17 cellular contexts compared by ENCODE assay signal in genomic region chr5:418681-419121, GRCh38. TPM values are rescaled to one million over a fixed set of nuclear protein-coding genes. Genes with fewer than 3 reads are reported as not detected.
A peak's percentile ranks its signal among the peaks of the same experiment; 100 is the strongest.
DNase-seq lines count a peak whose midpoint lies in the region; ATAC-seq and TF ChIP-seq lines count a peak whose summit lies in the region.
"Had no signal": no experiment of that assay in that cellular context is flagged by ENCODE, and none has a peak within 500 bp of the region (broad histone marks: within the 10 kb centered on the region; RNA-seq: fewer than 3 reads in every experiment).

No MANE protein-coding gene starts in this region.

- intact Hi-C loops in sigmoid colon (cut with DNase I), result no loop called here

- no peak for TF ChIP-seq EP300 in sigmoid colon (IDR thresholded peaks at IDR 0.05)

- H3K36me3 Mint-ChIP-seq in glutamatergic neuron (ENCODE audit: unreplicated experiment), result no peaks in the 10 kb centered on the region
- H3K36me3 Mint-ChIP-seq: T-cell had no signal

- DNase-seq in NCI-H2029 (lab: John Stamatoyannopoulos, UW) (peak; percentile 45), NCI-H2029 treated with DMSO at 0.1 percent for 48 hours (lab: John Stamatoyannopoulos, UW) (no peak), NCI-H1092 (lab: John Stamatoyannopoulos, UW) (peak; percentile 54), amniotic epithelial cell (ENCODE audit: low read depth) (peak; percentile 80), sigmoid colon (peak; percentile 62), glutamatergic neuron (no peak)
- DNase-seq: 8988T; activated CD4-positive, alpha-beta T cell treated with anti-CD3 and anti-CD28 coated beads, Interleukin-2, amount 50 U/mL, for 48 hours; activated naive CD4-positive, alpha-beta T cell; central memory CD4-positive, alpha-beta T cell; DND-41; NCI-H1436 treated with DMSO at 0.1 percent for 48 hours; T-cell; transverse colon had no signal

- WGBS in sigmoid colon, 2 donors, result 91% methylated on average over 10 of the region's 10 CpGs

- H3K27ac ChIP-seq in sigmoid colon, result no peak overlapping the region
- H3K27ac ChIP-seq: ovary, transverse colon had no signal

- TF ChIP-seq CTCF in sigmoid colon (IDR thresholded peaks at IDR 0.05), result no peak
- TF ChIP-seq CTCF in glutamatergic neuron (IDR thresholded peaks at IDR 0.05; ENCODE audit: partially characterized antibody, unreplicated experiment), result no peak

- peaks cover 8% of the 10 kb centered on the region for H3K27me3 Mint-ChIP-seq in glutamatergic neuron (ENCODE audit: unreplicated experiment)

- no peak overlapping the region for H3K27ac Mint-ChIP-seq in glutamatergic neuron (ENCODE audit: unreplicated experiment)
- H3K27ac Mint-ChIP-seq: T-cell had no signal

- peaks cover 9% of the 10 kb centered on the region for H3K4me1 Mint-ChIP-seq in glutamatergic neuron (ENCODE audit: low read depth, unreplicated experiment)
- H3K4me1 Mint-ChIP-seq: T-cell had no signal

- no peak for TF ChIP-seq POLR2A in sigmoid colon (IDR thresholded peaks at IDR 0.05)

- H3K4me3 ChIP-seq in sigmoid colon, result no peak overlapping the region
- H3K4me3 ChIP-seq: ovary, transverse colon had no signal

- peaks cover 8% of the 10 kb centered on the region for H3K9me3 Mint-ChIP-seq in glutamatergic neuron (ENCODE audit: unreplicated experiment)
- H3K9me3 Mint-ChIP-seq: T-cell had no signal

- H3K9me3 ChIP-seq in sigmoid colon, result no peaks in the 10 kb centered on the region
- H3K9me3 ChIP-seq: ovary, transverse colon had no signal

- peaks cover 0 to 4% (median 0%) of the 10 kb centered on the region in 3 donors for H3K27me3 ChIP-seq in sigmoid colon
- H3K27me3 ChIP-seq: ovary, transverse colon had no signal

- peaks cover 0 to 13% (median 0%) of the 10 kb centered on the region in 4 donors for H3K4me1 ChIP-seq in sigmoid colon

- H3K4me3 Mint-ChIP-seq in glutamatergic neuron (ENCODE audit: unreplicated experiment), result no peak overlapping the region
- H3K4me3 Mint-ChIP-seq: T-cell had no signal

- no peaks in the 10 kb centered on the region for H3K36me3 ChIP-seq in sigmoid colon
- H3K36me3 ChIP-seq: ovary, transverse colon had no signal

- ATAC-seq in SK-N-SH treated with all-trans-retinoic acid at 6 μM for 48 hours, result no peak
- ATAC-seq in GM18868 (IDR thresholded peaks at IDR 0.05; ENCODE audit: unreplicated experiment), result no peak
- ATAC-seq: T-cell had no signal

TF ChIP-seq in SK-N-SH treated with all-trans-retinoic acid at 6 μM for 48 hours, 23 proteins besides CTCF, POLR2A, EP300 and RAD21:
- TF ChIP-seq, protein P1, sequence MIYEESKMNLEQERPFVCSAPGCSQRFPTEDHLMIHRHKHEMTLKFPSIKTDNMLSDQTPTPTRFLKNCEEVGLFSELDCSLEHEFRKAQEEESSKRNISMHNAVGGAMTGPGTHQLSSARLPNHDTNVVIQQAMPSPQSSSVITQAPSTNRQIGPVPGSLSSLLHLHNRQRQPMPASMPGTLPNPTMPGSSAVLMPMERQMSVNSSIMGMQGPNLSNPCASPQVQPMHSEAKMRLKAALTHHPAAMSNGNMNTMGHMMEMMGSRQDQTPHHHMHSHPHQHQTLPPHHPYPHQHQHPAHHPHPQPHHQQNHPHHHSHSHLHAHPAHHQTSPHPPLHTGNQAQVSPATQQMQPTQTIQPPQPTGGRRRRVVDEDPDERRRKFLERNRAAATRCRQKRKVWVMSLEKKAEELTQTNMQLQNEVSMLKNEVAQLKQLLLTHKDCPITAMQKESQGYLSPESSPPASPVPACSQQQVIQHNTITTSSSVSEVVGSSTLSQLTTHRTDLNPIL (CRISPR knock-in tag; IDR thresholded peaks at IDR 0.05; ENCODE audit: low read depth), result no peak
- TF ChIP-seq CSDC2 (CRISPR knock-in tag; IDR thresholded peaks at IDR 0.05), result no peak
- no peak for TF ChIP-seq ZNF8 (CRISPR knock-in tag; IDR thresholded peaks at IDR 0.05)
- TF ChIP-seq ARNTL (CRISPR knock-in tag; IDR thresholded peaks at IDR 0.05; ENCODE audit: borderline replicate concordance, low read depth), result no peak
- no peak for TF ChIP-seq SNAI2 (CRISPR knock-in tag; IDR thresholded peaks at IDR 0.05)
- no peak for TF ChIP-seq ZNF565 (CRISPR knock-in tag; conservative IDR thresholded peaks at IDR 0.05; ENCODE audit: low read depth)
- no peak for TF ChIP-seq ZNF70 (CRISPR knock-in tag; IDR thresholded peaks at IDR 0.05)
- no peak for TF ChIP-seq BACH2 (CRISPR knock-in tag; IDR thresholded peaks at IDR 0.05; ENCODE audit: borderline replicate concordance)
- TF ChIP-seq PPARA (CRISPR knock-in tag; IDR thresholded peaks at IDR 0.05; ENCODE audit: borderline replicate concordance), result no peak
- TF ChIP-seq ZFP3 (CRISPR knock-in tag; IDR thresholded peaks at IDR 0.05), result no peak
- no peak for TF ChIP-seq ISL1 (CRISPR knock-in tag; IDR thresholded peaks at IDR 0.05)
- no peak for TF ChIP-seq ZC3H10 (CRISPR knock-in tag; IDR thresholded peaks at IDR 0.05)

RNA-seq across cellular contexts. Expression of gene EXOC3, which starts 24.3 kb away (rescaled TPM):
- total RNA-seq in sigmoid colon (10 to 100 TPM; 45.7 to 68.7 (median 48.5) TPM), glutamatergic neuron (ENCODE audit: unreplicated experiment) (55.4 TPM)
- polyA plus RNA-seq in sigmoid colon, result 10 to 100 TPM; 18.6 to 60.9 (median 36.1) TPM

Comparison
In these comparisons a context has a peak if more than half of its experiments do, and no peak if none do; other contexts are left out.
1. DNase-seq: peak in NCI-H2029 (single experiment), NCI-H1092 (single experiment), amniotic epithelial cell (single experiment) and sigmoid colon (single experiment); none in NCI-H2029 treated with DMSO at 0.1 percent for 48 hours (single experiment) and glutamatergic neuron (single experiment).